8 cellular contexts compared by ENCODE assay signal in genomic region chr3:195774917-195775316, GRCh38. TPM values are rescaled to one million over a fixed set of nuclear protein-coding genes. Genes with fewer than 3 reads are reported as not detected.
DNase-seq lines count a peak whose midpoint lies in the region; ATAC-seq and TF ChIP-seq lines count a peak whose summit lies in the region.

No MANE protein-coding gene starts in this region.

- no peaks in the 10 kb centered on the region for H3K36me3 ChIP-seq in tibial artery

- peak; percentile 33 for DNase-seq in stimulated activated CD4-positive, alpha-beta T cell treated with anti-CD3 and anti-CD28 coated beads, Interleukin-15, amount 100 ng/mL, for 24 hours
- DNase-seq in stimulated activated CD4-positive, alpha-beta T cell treated with anti-CD3 and anti-CD28 coated beads, Interleukin-4, amount 100 ng/mL, for 4 hours = no peak
- DNase-seq in NCI-H510A treated with DMSO at 0.1 percent for 48 hours (lab: John Stamatoyannopoulos, UW) (peak; percentile 27), dermis microvascular lymphatic vessel endothelial cell (ENCODE audit: low read depth in 2 of 2) (peak; percentile 21 to 46), midbrain (lab: John Stamatoyannopoulos, UW) (peak; percentile 4), tibial artery (no peak), coronary artery (ENCODE audit: low spot score) (no peak)

- H3K27ac ChIP-seq in tibial artery = no peak overlapping the region
- no peak overlapping the region for H3K27ac ChIP-seq in coronary artery

- ATAC-seq in HG03139 (IDR thresholded peaks at IDR 0.05; ENCODE audit: unreplicated experiment) = no peak

- H3K4me3 ChIP-seq in tibial artery (no peak overlapping the region), coronary artery (no peak overlapping the region)

- H3K27me3 ChIP-seq in tibial artery = peaks cover 0 to 8% of the 10 kb centered on the region in 2 donors

- no peaks in the 10 kb centered on the region for H3K9me3 ChIP-seq in tibial artery

- TF ChIP-seq CTCF in tibial artery (IDR thresholded peaks at IDR 0.05) = peak in 1 of 2 experiments; percentile 16
- no peak for TF ChIP-seq CTCF in coronary artery (IDR thresholded peaks at IDR 0.05)

- H3K4me1 ChIP-seq in tibial artery = no peaks in the 10 kb centered on the region

- intact Hi-C loops in tibial artery (cut with DNase I; ENCODE audit: low total_unique reads) = no loop called here

RNA-seq across cellular contexts. Expression of gene MUC4, which starts 36.8 kb away (rescaled TPM):
- not detected in 2 replicates for total RNA-seq in dermis microvascular lymphatic vessel endothelial cell

RNA-seq across cellular contexts. Expression of gene MUC20, which starts 54.1 kb away (rescaled TPM):
- under 0.01 TPM in 1 of 2 replicates, not detected in the other for total RNA-seq in dermis microvascular lymphatic vessel endothelial cell

Comparison
In these comparisons a context has a peak if more than half of its experiments do, and no peak if none do; other contexts are left out.
1. DNase-seq: peak in stimulated activated CD4-positive, alpha-beta T cell treated with anti-CD3 and anti-CD28 coated beads, Interleukin-15, amount 100 ng/mL, for 24 hours (single experiment), NCI-H510A treated with DMSO at 0.1 percent for 48 hours (single experiment), dermis microvascular lymphatic vessel endothelial cell (2 of 2) and midbrain (single experiment); none in stimulated activated CD4-positive, alpha-beta T cell treated with anti-CD3 and anti-CD28 coated beads, Interleukin-4, amount 100 ng/mL, for 4 hours (0 of 2), tibial artery (0 of 2) and coronary artery (single experiment).